In the genomic region with DNA sequence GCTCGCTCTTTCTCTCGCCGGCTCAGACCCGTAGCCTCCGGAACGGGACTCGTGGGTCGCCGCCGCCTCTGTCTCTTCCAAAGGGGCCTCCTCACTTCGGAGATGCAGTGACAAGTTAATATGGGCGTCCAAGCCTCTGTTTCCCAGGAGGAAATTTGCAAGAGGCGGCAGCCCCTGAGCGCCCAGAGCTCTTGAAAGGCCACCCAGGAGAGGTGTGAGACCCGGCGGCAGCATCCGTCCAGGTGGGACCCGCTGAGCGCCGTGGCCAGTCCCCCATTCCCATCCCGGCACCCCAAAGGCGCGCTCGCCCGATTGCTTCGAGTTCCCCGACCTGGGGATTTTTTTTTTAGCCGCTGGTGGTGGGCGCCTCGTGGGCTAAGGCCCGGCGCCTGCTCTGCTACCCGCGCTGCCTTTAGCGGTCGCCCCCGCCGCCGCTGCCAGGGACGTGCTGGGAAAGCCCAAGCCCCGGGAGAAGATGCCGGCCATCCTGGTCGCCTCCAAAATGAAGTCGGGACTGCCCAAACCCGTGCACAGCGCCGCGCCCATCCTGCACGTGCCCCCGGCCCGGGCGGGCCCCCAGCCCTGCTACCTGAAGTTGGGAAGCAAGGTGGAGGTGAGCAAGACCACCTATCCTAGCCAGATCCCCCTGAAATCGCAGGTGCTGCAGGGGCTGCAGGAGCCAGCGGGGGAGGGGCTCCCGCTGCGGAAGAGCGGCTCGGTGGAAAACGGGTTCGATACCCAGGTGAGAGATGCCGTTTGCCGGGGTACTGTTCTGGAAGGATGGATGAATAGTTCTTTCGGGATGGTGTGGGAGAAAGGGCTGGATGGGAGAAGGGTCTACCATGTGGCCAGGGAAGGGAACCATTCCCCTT, we compare ENCODE assay signal across 8 cellular contexts. TPM values are rescaled to one million over a fixed set of nuclear protein-coding genes. Genes with fewer than 3 reads are reported as not detected.
DNase-seq lines count a peak whose midpoint lies in the region; ATAC-seq, FAIRE-seq and TF ChIP-seq lines count a peak whose summit lies in the region.

No MANE protein-coding gene starts in this region.

- BruUV-seq in HepG2 (replicated peaks; lab: Mats Ljungman, UMichigan) = no TSS peak

- no peaks in the 10 kb centered on the region for H3K9me3 Mint-ChIP-seq in astrocyte (ENCODE audit: unreplicated experiment)

- peaks cover 36% of the 10 kb centered on the region for H3K79me2 ChIP-seq in astrocyte (ENCODE audit: insufficient read depth, low read length)
- H3K79me2 ChIP-seq in HepG2 (ENCODE audit: insufficient read depth, low read length) = no peaks in the 10 kb centered on the region

- TF ChIP-seq CTCF in astrocyte (IDR thresholded peaks at IDR 0.05; ENCODE audit: insufficient read depth, low read depth, low read length) = no peak
- no peak for TF ChIP-seq CTCF in HepG2 (CRISPR knock-in tag; IDR thresholded peaks at IDR 0.05)
- TF ChIP-seq CTCF in thoracic aorta (IDR thresholded peaks at IDR 0.05) = no peak
- TF ChIP-seq CTCF in GM13977 (IDR thresholded peaks at IDR 0.05; ENCODE audit: extremely low read depth, insufficient read depth, missing control alignments) = no peak

- H3K4me2 ChIP-seq in astrocyte (ENCODE audit: low read length) (peak overlapping the region; percentile 97), HepG2 (ENCODE audit: low read depth, low read length) (peak overlapping the region; percentile 73; the same call in 1 of the 2 replicates)

- TF ChIP-seq EP300 in HepG2 (IDR thresholded peaks at IDR 0.05; ENCODE audit: low read depth in 2 of 2, low read length in 2 of 2) = no peak
- TF ChIP-seq EP300 in HepG2 (CRISPR knock-in tag; IDR thresholded peaks at IDR 0.05; ENCODE audit: borderline replicate concordance) = no peak

- WGBS in HepG2 (ENCODE audit: low lambda C conversion rate) = 71% methylated on average over 47 of the region's 63 CpGs

- H3K4me3 ChIP-seq in astrocyte (ENCODE audit: insufficient read depth, low read depth, low read length) (peak overlapping the region; percentile 71), HepG2 (replicated peaks in 1 of 3; ENCODE audit: insufficient read depth in 1 of 3, low read depth in 2 of 3, low read length in 3 of 3) (peak overlapping the region in 1 of 3 experiments; percentile 38; a peak in 2 of 6 replicates), thoracic aorta (peak overlapping the region; percentile 92)

- H3K27ac ChIP-seq in astrocyte (ENCODE audit: low read depth, low read length) = peak overlapping the region; percentile 91
- no peak overlapping the region for H3K27ac ChIP-seq in HepG2 (ENCODE audit: extremely low read length, insufficient read depth, low read length)
- peak overlapping the region; percentile 98 for H3K27ac ChIP-seq in thoracic aorta

- peaks cover 26% of the 10 kb centered on the region for H3K27me3 Mint-ChIP-seq in astrocyte (ENCODE audit: low read depth, unreplicated experiment)

- no peaks in the 10 kb centered on the region for H3K36me3 ChIP-seq in astrocyte (ENCODE audit: insufficient read depth, low read length)
- no peaks in the 10 kb centered on the region for H3K36me3 ChIP-seq in HepG2 (replicated peaks in 1 of 2; ENCODE audit: control insufficient read depth in 1 of 2, insufficient read depth in 2 of 2, low read length in 2 of 2)
- no peaks in the 10 kb centered on the region for H3K36me3 ChIP-seq in thoracic aorta

- H3K9ac ChIP-seq in astrocyte (ENCODE audit: low read length) (peak overlapping the region; percentile 84), HepG2 (ENCODE audit: insufficient read depth, low read depth, low read length) (no peak overlapping the region)

- in situ Hi-C loops in HepG2 (cut with HindIII; ENCODE audit: extremely low pct_ligation_motif_present, low pct_unique_long_range_greater_than_20kb) (no loop called here), GM13977 (cut with MboI; ENCODE audit: low pct_unique_long_range_greater_than_20kb, low sequenced_read_pairs, unreplicated experiment) (no loop called here)

- POLR2A ChIA-PET in HepG2 (lab: Yijun Ruan, JAX) = no interaction called here

- no peak overlapping the region for H3K27ac Mint-ChIP-seq in astrocyte (ENCODE audit: unreplicated experiment)

- ATAC-seq in HG03196 (IDR thresholded peaks at IDR 0.05; ENCODE audit: unreplicated experiment) (peak; percentile 7), HepG2 (no peak), thoracic aorta (ENCODE audit: insufficient number of reproducible peaks, low FRiP score, low read depth) (no peak)

- peaks cover 19% of the 10 kb centered on the region for H3K4me1 Mint-ChIP-seq in astrocyte (ENCODE audit: low read depth, unreplicated experiment)

- H3K27me3 ChIP-seq in astrocyte (ENCODE audit: insufficient read depth, low read length) (no peaks in the 10 kb centered on the region), HepG2 (ENCODE audit: control insufficient read depth in 1 of 2, insufficient read depth in 2 of 2, low read length in 2 of 2) (peaks cover 2 to 52% of the 10 kb centered on the region in 2 experiments; a peak in 3 of 5 replicates), thoracic aorta (replicated peaks; ENCODE audit: insufficient read depth) (no peaks in the 10 kb centered on the region)

- intact Hi-C loops in HepG2 (cut with micrococcal nuclease; ENCODE audit: unreplicated experiment) = no loop called here

- H4K20me1 ChIP-seq in astrocyte (ENCODE audit: insufficient read depth, low read length) (no peaks in the 10 kb centered on the region), HepG2 (ENCODE audit: insufficient read depth, low read length) (no peaks in the 10 kb centered on the region)

- peaks cover 37% of the 10 kb centered on the region for H3K4me1 ChIP-seq in astrocyte (ENCODE audit: insufficient read depth, low read length)
- H3K4me1 ChIP-seq in HepG2 (ENCODE audit: insufficient read depth, low read length) = 0 out of 2 replicates have a peak, but pooled peaks cover 7% of the 10 kb centered on the region
- H3K4me1 ChIP-seq in thoracic aorta (ENCODE audit: control insufficient read depth in 1 of 2, low read depth in 2 of 2) = peaks cover 25 to 54% of the 10 kb centered on the region in 2 donors

- peak overlapping the region; percentile 76 for H2AFZ ChIP-seq in astrocyte (ENCODE audit: low read depth, low read length)
- no peak overlapping the region for H2AFZ ChIP-seq in HepG2 (ENCODE audit: low read length)

- no peak for TF ChIP-seq POLR2A in HepG2 (IDR thresholded peaks at IDR 0.05; ENCODE audit: insufficient read depth in 1 of 2, low read depth in 2 of 2, low read length in 2 of 2)

- peak overlapping the region; percentile 90 for H3K4me3 Mint-ChIP-seq in astrocyte (ENCODE audit: unreplicated experiment)

- DNase-seq in ELR (ENCODE audit: low read depth) = peak; percentile 33
- no peak for DNase-seq in astrocyte (ENCODE audit: low read depth)
- DNase-seq in HepG2 (ENCODE audit: low spot score) = no peak
- no peak for DNase-seq in thoracic aorta (ENCODE audit: low spot score)
- no peak for DNase-seq in NK-92 treated with Interleukin-12 subunit alpha and Interleukin-12 subunit beta, amount 100 ng/mL, for 24 hours (lab: John Stamatoyannopoulos, UW)
- no peak for DNase-seq in NCI-H1436 (lab: John Stamatoyannopoulos, UW)
- no peak for DNase-seq in GM13977 (ENCODE audit: low spot score)

- CTCF ChIA-PET in HepG2 (lab: Yijun Ruan, JAX; ENCODE audit: low intra/inter-chr PET ratio, low total read pairs) = no interaction called here

- H3K36me3 Mint-ChIP-seq in astrocyte (ENCODE audit: low read depth, unreplicated experiment) = no peaks in the 10 kb centered on the region

- FAIRE-seq in astrocyte (lab: Jason Lieb, UNC) = no peak
- FAIRE-seq in HepG2 (lab: Jason Lieb, UNC) = no peak

- TF ChIP-seq RAD21 in HepG2 (CRISPR knock-in tag; IDR thresholded peaks at IDR 0.05) = no peak

- no peaks in the 10 kb centered on the region for H3K9me3 ChIP-seq in astrocyte (ENCODE audit: insufficient read depth, low read depth, low read length)
- no peaks in the 10 kb centered on the region for H3K9me3 ChIP-seq in HepG2 (ENCODE audit: low read length)
- H3K9me3 ChIP-seq in thoracic aorta = no peaks in the 10 kb centered on the region

TF ChIP-seq in HepG2, 621 proteins besides CTCF, POLR2A, EP300 and RAD21 (continues in another document):
- no peak for TF ChIP-seq MED8 (CRISPR knock-in tag; IDR thresholded peaks at IDR 0.05; ENCODE audit: insufficient replicate concordance)
- TF ChIP-seq, protein P1, sequence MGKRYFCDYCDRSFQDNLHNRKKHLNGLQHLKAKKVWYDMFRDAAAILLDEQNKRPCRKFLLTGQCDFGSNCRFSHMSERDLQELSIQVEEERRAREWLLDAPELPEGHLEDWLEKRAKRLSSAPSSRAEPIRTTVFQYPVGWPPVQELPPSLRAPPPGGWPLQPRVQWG (CRISPR knock-in tag; IDR thresholded peaks at IDR 0.05; ENCODE audit: borderline replicate concordance, low read depth) = no peak

RNA-seq across cellular contexts. Expression of a gene that starts 0.8 kb away (rescaled TPM):
- 17.6 and 20.6 TPM in 2 replicates for total RNA-seq in astrocyte
- 9.3 and 17.8 TPM in 2 replicates for total RNA-seq in HepG2 (2016; rRNA removed; fragmentation: Illumina TruSeq; extraction: Trizol)
- 1.8 and 2.1 TPM in 2 replicates for total RNA-seq in HepG2 (2016; cell fraction: cytosol; rRNA removed; fragmentation: Illumina TruSeq; extraction: Trizol; ENCODE audit: low read depth)
- 7.9 and 14.7 TPM in 2 replicates for total RNA-seq in HepG2 (2016; cell fraction: insoluble cytoplasmic fraction; rRNA removed; fragmentation: Illumina TruSeq; extraction: Trizol)
- total RNA-seq in HepG2 (2016; cell fraction: membrane; rRNA removed; fragmentation: Illumina TruSeq; extraction: Trizol) = 4.4 and 5.0 TPM in 2 replicates
- 16.8 and 17.5 TPM in 2 replicates for total RNA-seq in HepG2 (2016; cell fraction: nucleus; rRNA removed; fragmentation: Illumina TruSeq; extraction: Trizol)
- 31.8 and 34.6 TPM in 2 replicates for polyA plus RNA-seq in HepG2 (2011; rRNA removed)
- 14.2 and 15.5 TPM in 2 replicates for polyA plus RNA-seq in HepG2 (2011; cell fraction: cytosol; rRNA removed)
- 60.9 and 76.1 TPM in 2 replicates for polyA plus RNA-seq in HepG2 (2011; cell fraction: nucleus; rRNA removed)
- polyA plus RNA-seq in HepG2 (2012) = 17.0 and 25.6 TPM in 2 replicates
- 0.25 and 0.33 TPM in 2 replicates for polyA plus RNA-seq in HepG2 (2016; cell fraction: cytosol; fragmentation: Illumina TruSeq; extraction: Trizol; ENCODE audit: low read depth)
- 6.9 and 9.3 TPM in 2 replicates for polyA plus RNA-seq in HepG2 (2016; cell fraction: insoluble cytoplasmic fraction; fragmentation: Illumina TruSeq; extraction: Trizol; ENCODE audit: low read depth)
- 0.58 TPM in 2 replicates for polyA plus RNA-seq in HepG2 (2016; cell fraction: membrane; fragmentation: Illumina TruSeq; extraction: Trizol; ENCODE audit: low read depth)
- 14.5 and 14.6 TPM in 2 replicates for polyA plus RNA-seq in HepG2 (2016; cell fraction: nucleus; fragmentation: Illumina TruSeq; extraction: Trizol; ENCODE audit: insufficient read depth, low read depth)
- polyA minus RNA-seq in HepG2 (2011; rRNA and poly(A)+ RNA removed; ENCODE audit: low replicate concordance) = 11.5 and 103 TPM in 2 replicates
- polyA minus RNA-seq in HepG2 (2011; cell fraction: cytosol; rRNA and poly(A)+ RNA removed) = 39.2 and 39.5 TPM in 2 replicates
- polyA minus RNA-seq in HepG2 (2011; cell fraction: nucleus; rRNA and poly(A)+ RNA removed) = 90.6 and 99.7 TPM in 2 replicates
- total RNA-seq in thoracic aorta = 100 to 1,000 TPM; 125 to 230 TPM
